Comparison of ENCODE assay signal across 10 cellular contexts in genomic region chr21:42056996-42057689, GRCh38. TPM values are rescaled to one million over a fixed set of nuclear protein-coding genes. Genes with fewer than 3 reads are reported as not detected.
DNase-seq lines count a peak whose midpoint lies in the region; ATAC-seq and TF ChIP-seq lines count a peak whose summit lies in the region.
"Had no signal": no experiment of that assay in that cellular context is flagged by ENCODE, and none has a peak within 500 bp of the region (broad histone marks: within the 10 kb centered on the region; RNA-seq: fewer than 3 reads in every experiment).

No MANE protein-coding gene starts in this region.

- H4K20me1 ChIP-seq in GM23248 (ENCODE audit: insufficient read depth): no peaks in the 10 kb centered on the region

- TF ChIP-seq POLR2A in esophagus squamous epithelium (IDR thresholded peaks at IDR 0.05): no peak

- peaks cover 9% of the 10 kb centered on the region in 2 donors for H3K4me1 Mint-ChIP-seq in natural killer cell treated with Interleukin-12 subunit alpha and Interleukin-12 subunit beta and Interleukin-15 and Interleukin-18, amount 100 ng/mL, for 72 hours (ENCODE audit: low read depth in 2 of 2)
- peaks cover 13% of the 10 kb centered on the region for H3K4me1 Mint-ChIP-seq in activated T-cell treated with anti-CD3 and anti-CD28 coated beads, Interleukin-2, amount 50 U/mL, for 24 hours (ENCODE audit: low read depth)

- ATAC-seq in natural killer cell treated with Interleukin-12 subunit alpha and Interleukin-12 subunit beta and Interleukin-15 and Interleukin-18, amount 100 ng/mL, for 72 hours: no peak
- no peak for ATAC-seq in HG02623 (IDR thresholded peaks at IDR 0.05; ENCODE audit: unreplicated experiment)

- TF ChIP-seq CTCF in esophagus squamous epithelium (IDR thresholded peaks at IDR 0.05): no peak

- H3F3A ChIP-seq in GM23248 (ENCODE audit: insufficient read depth): peaks cover 14% of the 10 kb centered on the region

- H3K9me3 ChIP-seq in GM23248 (ENCODE audit: low read depth): no peaks in the 10 kb centered on the region
- H3K9me3 ChIP-seq in esophagus squamous epithelium: no peaks in the 10 kb centered on the region

- peaks cover 31 to 50% of the 10 kb centered on the region in 2 donors for H3K27me3 Mint-ChIP-seq in natural killer cell treated with Interleukin-12 subunit alpha and Interleukin-12 subunit beta and Interleukin-15 and Interleukin-18, amount 100 ng/mL, for 72 hours
- H3K27me3 Mint-ChIP-seq in activated T-cell treated with anti-CD3 and anti-CD28 coated beads, Interleukin-2, amount 50 U/mL, for 24 hours: no peaks in the 10 kb centered on the region

- intact Hi-C loops in esophagus squamous epithelium (cut with DNase I): no loop called here

- H3K4me2 ChIP-seq in GM23248 (ENCODE audit: unreplicated experiment): peak overlapping the region; percentile 51

- in situ Hi-C loops in GM23248 (cut with MboI): no loop called here

- H3K79me2 ChIP-seq in GM23248 (ENCODE audit: insufficient read depth): no peaks in the 10 kb centered on the region

- H3K27me3 ChIP-seq in GM23248 (replicated peaks; ENCODE audit: insufficient read depth): no peaks in the 10 kb centered on the region; the same call in 1 of the 2 replicates
- no peaks in the 10 kb centered on the region for H3K27me3 ChIP-seq in esophagus squamous epithelium

- peak overlapping the region; percentile 26; the same call in 1 of the 2 replicates for H2AFZ ChIP-seq in GM23248

- H3K27ac ChIP-seq in GM23248: peak overlapping the region; percentile 57
- peak overlapping the region in 3 of 4 donors; percentile 43 to 54 (median 49) for H3K27ac ChIP-seq in esophagus squamous epithelium
- peak overlapping the region in 16 of 21 experiments; percentile 2 to 76 (median 50) for H3K27ac ChIP-seq in skin epidermis

- H3K9me3 Mint-ChIP-seq in natural killer cell treated with Interleukin-12 subunit alpha and Interleukin-12 subunit beta and Interleukin-15 and Interleukin-18, amount 100 ng/mL, for 72 hours: no peaks in the 10 kb centered on the region
- no peaks in the 10 kb centered on the region for H3K9me3 Mint-ChIP-seq in activated T-cell treated with anti-CD3 and anti-CD28 coated beads, Interleukin-2, amount 50 U/mL, for 24 hours

- H3K27ac Mint-ChIP-seq in natural killer cell treated with Interleukin-12 subunit alpha and Interleukin-12 subunit beta and Interleukin-15 and Interleukin-18, amount 100 ng/mL, for 72 hours: no peak overlapping the region
- no peak overlapping the region for H3K27ac Mint-ChIP-seq in activated T-cell treated with anti-CD3 and anti-CD28 coated beads, Interleukin-2, amount 50 U/mL, for 24 hours

- H3K4me1 ChIP-seq in GM23248 (ENCODE audit: insufficient read depth) (peaks cover 17% of the 10 kb centered on the region), esophagus squamous epithelium (peaks cover 12 to 29% (median 16%) of the 10 kb centered on the region in 3 donors)

- peak; percentile 89 for DNase-seq in GM23248
- peak; percentile 80 for DNase-seq in NCI-H69 (lab: John Stamatoyannopoulos, UW)
- DNase-seq in esophagus squamous epithelium (lab: John Stamatoyannopoulos, UW): no peak
- DNase-seq in SW480 (ENCODE audit: low spot score): no peak
- no peak for DNase-seq in natural killer cell treated with Interleukin-12 subunit alpha and Interleukin-12 subunit beta and Interleukin-15 and Interleukin-18, amount 100 ng/mL, for 72 hours (ENCODE audit: low spot score)
- no peak for DNase-seq in activated T-cell treated with anti-CD3 and anti-CD28 coated beads, Interleukin-2, amount 50 U/mL, for 24 hours
- DNase-seq: activated gamma-delta T cell, NCI-H1694 treated with DMSO at 0.1 percent for 48 hours had no signal

- peak overlapping the region; percentile 49 for H3K9ac ChIP-seq in GM23248

- H3K36me3 Mint-ChIP-seq in natural killer cell treated with Interleukin-12 subunit alpha and Interleukin-12 subunit beta and Interleukin-15 and Interleukin-18, amount 100 ng/mL, for 72 hours: no peaks in the 10 kb centered on the region
- H3K36me3 Mint-ChIP-seq in activated T-cell treated with anti-CD3 and anti-CD28 coated beads, Interleukin-2, amount 50 U/mL, for 24 hours (ENCODE audit: low read depth): no peaks in the 10 kb centered on the region

- H3K4me3 ChIP-seq in GM23248: peak overlapping the region; percentile 29
- peak overlapping the region in 1 of 4 donors; percentile 13 for H3K4me3 ChIP-seq in esophagus squamous epithelium
- no peak overlapping the region for H3K4me3 ChIP-seq in skin epidermis

- WGBS in GM23248 (ENCODE audit: low coverage in 1 of 2, low lambda C conversion rate in 2 of 2, missing lambda C conversion rate in 2 of 2), 2 experiments: 10 to 13% methylated on average over 17 of the region's 17 CpGs
- WGBS in esophagus squamous epithelium, 2 donors: 22 to 26% methylated on average over 16 to 17 of the region's 17 CpGs

- H3K4me3 Mint-ChIP-seq in natural killer cell treated with Interleukin-12 subunit alpha and Interleukin-12 subunit beta and Interleukin-15 and Interleukin-18, amount 100 ng/mL, for 72 hours: no peak overlapping the region
- no peak overlapping the region for H3K4me3 Mint-ChIP-seq in activated T-cell treated with anti-CD3 and anti-CD28 coated beads, Interleukin-2, amount 50 U/mL, for 24 hours

- H3K36me3 ChIP-seq in GM23248 (ENCODE audit: low read depth) (no peaks in the 10 kb centered on the region), esophagus squamous epithelium (no peaks in the 10 kb centered on the region)

- H3K9me2 ChIP-seq in GM23248 (ENCODE audit: insufficient read depth): no peaks in the 10 kb centered on the region

RNA-seq across cellular contexts. Expression of gene UMODL1, which starts 14.0 kb away (rescaled TPM):
- not detected in 2 replicates for total RNA-seq in GM23248 (2014; rRNA removed; shearing (Covaris generic))
- polyA plus RNA-seq in GM23248 (2016; fragmentation: Nextera tagmentation; extraction: Ambion mirVana): not detected in 2 replicates
- not detected for total RNA-seq in esophagus squamous epithelium
- not detected for total RNA-seq in natural killer cell treated with Interleukin-12 subunit alpha and Interleukin-12 subunit beta and Interleukin-15 and Interleukin-18, amount 100 ng/mL, for 72 hours

RNA-seq across cellular contexts. Expression of gene ZBTB21, which starts 47.0 kb away (rescaled TPM):
- 10.6 and 10.7 TPM in 2 replicates for total RNA-seq in GM23248 (2014; rRNA removed; shearing (Covaris generic))
- polyA plus RNA-seq in GM23248 (2016; fragmentation: Nextera tagmentation; extraction: Ambion mirVana): 9.1 and 10.7 TPM in 2 replicates
- 10 to 100 TPM in 1 of 4 donors, 1 to 10 TPM in 3; 5.9 to 10.3 (median 7.8) TPM for total RNA-seq in esophagus squamous epithelium
- total RNA-seq in natural killer cell treated with Interleukin-12 subunit alpha and Interleukin-12 subunit beta and Interleukin-15 and Interleukin-18, amount 100 ng/mL, for 72 hours: 10 to 100 TPM; 13.0 to 20.4 TPM

Comparison
In these comparisons a context has a peak if more than half of its experiments do, and no peak if none do; other contexts are left out.
1. DNase-seq: peak in GM23248 (single experiment) and NCI-H69 (single experiment); none in esophagus squamous epithelium (single experiment), SW480 (single experiment), natural killer cell treated with Interleukin-12 subunit alpha and Interleukin-12 subunit beta and Interleukin-15 and Interleukin-18, amount 100 ng/mL, for 72 hours (single experiment) and activated T-cell treated with anti-CD3 and anti-CD28 coated beads, Interleukin-2, amount 50 U/mL, for 24 hours (single experiment).
2. Peak in every context shown above with its lines, with median percentiles within 50 percentile points of each other: H3K27ac ChIP-seq.